1 cellular context compared by ENCODE assay signal in genomic region chr19:46737761-46738171, GRCh38.
TF ChIP-seq lines count a peak whose summit lies in the region.

No MANE protein-coding gene starts in this region.

TF ChIP-seq in WTC11, 78 proteins besides CTCF, POLR2A, EP300 and RAD21 (continued from another document):
- TF ChIP-seq, protein P1, sequence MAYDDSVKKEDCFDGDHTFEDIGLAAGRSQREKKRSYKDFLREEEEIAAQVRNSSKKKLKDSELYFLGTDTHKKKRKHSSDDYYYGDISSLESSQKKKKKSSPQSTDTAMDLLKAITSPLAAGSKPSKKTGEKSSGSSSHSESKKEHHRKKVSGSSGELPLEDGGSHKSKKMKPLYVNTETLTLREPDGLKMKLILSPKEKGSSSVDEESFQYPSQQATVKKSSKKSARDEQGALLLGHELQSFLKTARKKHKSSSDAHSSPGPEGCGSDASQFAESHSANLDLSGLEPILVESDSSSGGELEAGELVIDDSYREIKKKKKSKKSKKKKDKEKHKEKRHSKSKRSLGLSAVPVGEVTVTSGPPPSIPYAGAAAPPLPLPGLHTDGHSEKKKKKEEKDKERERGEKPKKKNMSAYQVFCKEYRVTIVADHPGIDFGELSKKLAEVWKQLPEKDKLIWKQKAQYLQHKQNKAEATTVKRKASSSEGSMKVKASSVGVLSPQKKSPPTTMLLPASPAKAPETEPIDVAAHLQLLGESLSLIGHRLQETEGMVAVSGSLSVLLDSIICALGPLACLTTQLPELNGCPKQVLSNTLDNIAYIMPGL (CRISPR knock-in tag; IDR thresholded peaks at IDR 0.05): no peak
